ENCODE assay signal across 1 cellular context in the genomic region with DNA sequence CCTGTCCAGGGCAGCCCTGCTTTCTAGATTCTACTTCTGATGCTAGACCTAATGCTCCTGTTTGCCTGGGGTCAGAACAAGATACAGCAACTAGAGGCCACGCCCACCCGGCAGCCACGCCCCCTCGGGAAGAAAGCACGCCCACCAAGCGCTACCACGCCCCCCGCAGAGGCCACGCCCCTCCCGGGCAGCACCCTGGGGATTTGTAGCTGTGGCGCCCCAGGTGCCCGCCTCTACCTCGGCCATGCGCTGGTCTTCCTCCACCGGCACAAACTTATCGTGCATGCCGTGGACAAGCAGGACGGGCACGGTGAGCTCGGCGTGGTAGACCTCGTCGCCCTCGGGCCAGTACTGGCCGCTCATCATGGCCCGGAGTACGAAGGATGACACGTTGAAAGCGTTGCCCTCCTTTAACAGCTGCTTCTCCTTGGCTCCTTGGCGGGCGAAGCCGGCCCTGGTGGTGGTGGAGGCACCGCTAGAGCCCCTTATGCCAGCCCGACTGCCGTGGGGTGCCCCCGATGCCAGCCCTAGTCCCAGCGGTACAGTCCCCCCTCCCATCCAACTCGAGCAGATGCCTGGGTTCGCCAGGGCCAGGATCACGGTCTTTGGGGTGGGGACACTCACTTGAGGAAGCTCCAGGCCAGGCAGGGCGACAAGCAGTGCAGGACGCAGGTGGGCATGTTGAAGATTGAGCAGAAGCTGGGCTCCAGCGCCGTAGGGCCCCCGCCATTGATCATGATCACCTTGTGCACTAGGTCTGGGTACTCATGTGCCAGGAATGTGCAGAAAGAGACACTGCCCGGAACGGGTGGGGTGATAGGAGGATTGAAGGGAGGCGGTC.
TF ChIP-seq lines count a peak whose summit lies in the region.

No MANE protein-coding gene starts in this region.

TF ChIP-seq in A549, 52 proteins besides CTCF, POLR2A, EP300 and RAD21 (continued from another document):
- TF ChIP-seq, protein P1, sequence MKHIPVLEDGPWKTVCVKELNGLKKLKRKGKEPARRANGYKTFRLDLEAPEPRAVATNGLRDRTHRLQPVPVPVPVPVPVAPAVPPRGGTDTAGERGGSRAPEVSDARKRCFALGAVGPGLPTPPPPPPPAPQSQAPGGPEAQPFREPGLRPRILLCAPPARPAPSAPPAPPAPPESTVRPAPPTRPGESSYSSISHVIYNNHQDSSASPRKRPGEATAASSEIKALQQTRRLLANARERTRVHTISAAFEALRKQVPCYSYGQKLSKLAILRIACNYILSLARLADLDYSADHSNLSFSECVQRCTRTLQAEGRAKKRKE (CRISPR knock-in tag; IDR thresholded peaks at IDR 0.05; ENCODE audit: low read depth), result no peak
- TF ChIP-seq NFE2L2 (conservative IDR thresholded peaks at IDR 0.05; ENCODE audit: low read length) (no peak), KDM5A (IDR thresholded peaks at IDR 0.05) (no peak), RCOR1 (IDR thresholded peaks at IDR 0.05; ENCODE audit: low read depth, low read length) (no peak)
- TF ChIP-seq, protein P2, sequence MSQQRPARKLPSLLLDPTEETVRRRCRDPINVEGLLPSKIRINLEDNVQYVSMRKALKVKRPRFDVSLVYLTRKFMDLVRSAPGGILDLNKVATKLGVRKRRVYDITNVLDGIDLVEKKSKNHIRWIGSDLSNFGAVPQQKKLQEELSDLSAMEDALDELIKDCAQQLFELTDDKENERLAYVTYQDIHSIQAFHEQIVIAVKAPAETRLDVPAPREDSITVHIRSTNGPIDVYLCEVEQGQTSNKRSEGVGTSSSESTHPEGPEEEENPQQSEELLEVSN (IDR thresholded peaks at IDR 0.05; ENCODE audit: borderline replicate concordance, low read depth), result no peak
